ENCODE assay signal across 8 cellular contexts in the genomic region with DNA sequence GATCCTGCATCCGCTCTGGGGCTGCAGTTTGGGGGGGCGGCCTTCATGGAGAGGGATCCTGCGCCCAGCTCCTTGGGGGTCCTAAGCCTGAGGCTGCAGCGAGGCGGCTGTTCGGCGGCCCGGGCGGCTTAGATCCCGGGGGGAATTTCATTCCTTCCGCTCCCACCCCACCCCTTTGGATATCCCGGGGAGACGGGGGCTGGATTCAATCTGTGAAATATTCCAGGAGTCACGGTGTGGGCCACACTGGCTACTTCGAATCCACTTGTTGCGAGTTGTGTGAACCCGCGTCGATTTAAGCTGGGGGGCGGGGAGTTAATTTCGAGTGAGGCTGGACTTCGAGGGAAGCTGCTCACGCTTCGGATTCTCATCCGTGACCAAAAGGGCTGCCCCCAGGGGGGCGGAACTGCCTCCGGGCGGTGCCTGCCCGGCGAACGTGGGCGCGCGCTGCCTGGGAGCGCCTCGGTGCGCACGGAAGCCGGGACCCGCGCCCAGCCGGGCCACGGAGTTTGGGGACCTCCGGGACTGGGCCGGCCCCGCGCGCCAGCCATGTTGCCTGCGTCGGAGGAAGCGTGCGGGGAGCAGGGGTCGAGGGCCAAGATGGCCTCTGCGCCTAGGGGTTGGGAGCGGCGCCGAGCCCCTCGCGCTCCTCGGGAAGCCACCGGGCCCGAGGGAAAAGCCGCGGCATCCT. TPM values are rescaled to one million over a fixed set of nuclear protein-coding genes. Genes with fewer than 3 reads are reported as not detected.
A peak's percentile ranks its signal among the peaks of the same experiment; 100 is the strongest.
DNase-seq lines count a peak whose midpoint lies in the region; TF ChIP-seq lines count a peak whose summit lies in the region.

No MANE protein-coding gene starts in this region.

- no peaks in the 10 kb centered on the region for H3K4me1 ChIP-seq in KMS-11 (ENCODE audit: low read depth, poor library complexity, severe bottlenecking)
- H3K4me1 ChIP-seq in hepatocyte (ENCODE audit: insufficient read depth) = no peaks in the 10 kb centered on the region
- H3K4me1 ChIP-seq in sigmoid colon = peaks cover 0 to 21% (median 20%) of the 10 kb centered on the region in 4 donors

- no peak for TF ChIP-seq CTCF in KMS-11 (conservative IDR thresholded peaks at IDR 0.05; ENCODE audit: low read depth, low read length)
- TF ChIP-seq CTCF in hepatocyte (IDR thresholded peaks at IDR 0.05; ENCODE audit: poor library complexity) = no peak
- no peak for TF ChIP-seq CTCF in sigmoid colon (IDR thresholded peaks at IDR 0.05)

- H3K27me3 Mint-ChIP-seq in activated naive CD8-positive, alpha-beta T cell = peaks cover 35% of the 10 kb centered on the region

- no peaks in the 10 kb centered on the region for H3K36me3 ChIP-seq in KMS-11 (ENCODE audit: insufficient read depth)
- no peaks in the 10 kb centered on the region for H3K36me3 ChIP-seq in hepatocyte (replicated peaks; ENCODE audit: insufficient read depth, low read depth)
- no peaks in the 10 kb centered on the region for H3K36me3 ChIP-seq in sigmoid colon

- peaks cover 7% of the 10 kb centered on the region for H3K4me1 Mint-ChIP-seq in activated naive CD8-positive, alpha-beta T cell (ENCODE audit: low read depth)

- peak overlapping the region; percentile 96 for H2AFZ ChIP-seq in KMS-11 (ENCODE audit: low read depth)
- peak overlapping the region; percentile 43 for H2AFZ ChIP-seq in hepatocyte

- H3K27ac ChIP-seq in KMS-11 (no peak overlapping the region), hepatocyte (peak overlapping the region; percentile 100), sigmoid colon (peak overlapping the region in 2 of 4 donors; percentile 10 to 25)

- H3K9ac ChIP-seq in KMS-11 = peak overlapping the region; percentile 27; the same call in 1 of the 2 replicates

- intact Hi-C loops in sigmoid colon (cut with DNase I) = no loop called here

- H3K4me3 ChIP-seq in KMS-11 (IDR thresholded peaks at IDR 0.05; ENCODE audit: insufficient read depth, low read depth, low read length) (peak overlapping the region; percentile 41), hepatocyte (peak overlapping the region; percentile 77), sigmoid colon (peak overlapping the region; percentile 20 to 58 (median 51))

- H3K9me3 ChIP-seq in hepatocyte (ENCODE audit: low read depth) (no peaks in the 10 kb centered on the region), sigmoid colon (no peaks in the 10 kb centered on the region)

- H3K9me3 Mint-ChIP-seq in activated naive CD8-positive, alpha-beta T cell (ENCODE audit: low read depth) = no peaks in the 10 kb centered on the region

- peak overlapping the region; percentile 80 for H3K4me3 Mint-ChIP-seq in activated naive CD8-positive, alpha-beta T cell

- H3K27ac Mint-ChIP-seq in activated naive CD8-positive, alpha-beta T cell = no peak overlapping the region

- no peak for TF ChIP-seq EP300 in sigmoid colon (IDR thresholded peaks at IDR 0.05)

- H4K20me1 ChIP-seq in KMS-11 (ENCODE audit: insufficient read depth) (no peaks in the 10 kb centered on the region), hepatocyte (ENCODE audit: insufficient read depth, poor library complexity, severe bottlenecking) (no peaks in the 10 kb centered on the region)

- H3K27me3 ChIP-seq in KMS-11 (ENCODE audit: insufficient read depth, low read depth) = no peaks in the 10 kb centered on the region
- peaks cover 4% of the 10 kb centered on the region for H3K27me3 ChIP-seq in hepatocyte
- peaks cover 21 to 69% (median 22%) of the 10 kb centered on the region in 3 donors for H3K27me3 ChIP-seq in sigmoid colon

- H3K79me2 ChIP-seq in KMS-11 (ENCODE audit: insufficient read depth, low read depth) (no peaks in the 10 kb centered on the region), hepatocyte (peaks cover 54% of the 10 kb centered on the region)

- under 1% methylated on average over 64 of the region's 64 CpGs for WGBS in hepatocyte (ENCODE audit: low lambda C conversion rate, missing lambda C conversion rate)
- WGBS in sigmoid colon, 2 donors = 1% methylated on average over 64 of the region's 64 CpGs

- no peaks in the 10 kb centered on the region for H3K36me3 Mint-ChIP-seq in activated naive CD8-positive, alpha-beta T cell

- no peak for TF ChIP-seq POLR2A in sigmoid colon (IDR thresholded peaks at IDR 0.05)

- H3K4me2 ChIP-seq in KMS-11 (peak overlapping the region; percentile 81), hepatocyte (peak overlapping the region; percentile 93)

- H3K9me2 ChIP-seq in hepatocyte (replicated peaks; ENCODE audit: insufficient read depth) = no peaks in the 10 kb centered on the region

- peak; percentile 24 for DNase-seq in SIG-M5 treated with dmso at 0.1 percent for 504 hours (lab: John Stamatoyannopoulos, UW; ENCODE audit: unreplicated experiment)
- DNase-seq in SIG-M5 (lab: John Stamatoyannopoulos, UW) = no peak
- DNase-seq in hepatocyte (ENCODE audit: low spot score) = peak; percentile 72
- no peak for DNase-seq in sigmoid colon
- DNase-seq in SHP77 treated with DMSO at 0.1 percent for 48 hours (lab: John Stamatoyannopoulos, UW) = no peak
- DNase-seq in T-helper 9 cell = no peak

RNA-seq across cellular contexts. Expression of a gene that starts 0.8 kb away (rescaled TPM):
- total RNA-seq in hepatocyte (119 and 140 TPM in 2 replicates), sigmoid colon (1 to 10 TPM; 1.3 to 3.9 (median 1.9) TPM)
- polyA plus RNA-seq in hepatocyte (49.6 and 72.7 TPM in 2 replicates), sigmoid colon (10 to 100 TPM in 1 of 3 donors, 1 to 10 TPM in 2; 5.4 to 19.7 (median 7.6) TPM)

Comparison
In these comparisons a context has a peak if more than half of its experiments do, and no peak if none do; other contexts are left out.
1. DNase-seq: peak in SIG-M5 treated with dmso at 0.1 percent for 504 hours (single experiment) and hepatocyte (single experiment); none in SIG-M5 (single experiment), sigmoid colon (single experiment), SHP77 treated with DMSO at 0.1 percent for 48 hours (single experiment) and T-helper 9 cell (single experiment).
2. RNA of a gene that starts 0.8 kb away (total RNA-seq): 119 to 140 TPM in hepatocyte; 1.3 to 3.9 TPM in sigmoid colon; every median in the first group is over 10 times any median in the second.
3. Peak in every context shown above with its lines, with median percentiles within 50 percentile points of each other: H3K4me3 ChIP-seq.